Comparison of ENCODE assay signal across 19 cellular contexts in the genomic region with DNA sequence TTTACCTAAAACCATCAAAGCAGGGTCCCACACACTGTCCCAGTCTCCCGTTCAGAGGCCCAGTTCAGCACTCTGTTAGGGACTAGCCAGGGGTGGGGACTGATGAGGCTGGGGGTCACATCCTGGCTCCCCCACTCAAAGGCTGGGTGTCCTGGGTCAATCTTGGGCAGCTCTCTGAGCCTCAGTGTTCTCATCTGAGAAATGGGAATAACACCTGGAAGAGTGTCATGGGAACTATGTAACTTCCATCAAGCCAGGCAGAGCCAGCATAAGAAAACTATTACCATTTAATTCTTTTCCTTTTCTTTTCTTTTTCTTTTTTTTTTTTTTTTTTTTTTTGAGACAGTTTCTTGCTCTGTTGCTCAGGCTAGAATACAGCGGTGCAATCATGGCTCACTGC. TPM values are rescaled to one million over a fixed set of nuclear protein-coding genes. Genes with fewer than 3 reads are reported as not detected.
DNase-seq lines count a peak whose midpoint lies in the region; ATAC-seq and TF ChIP-seq lines count a peak whose summit lies in the region.
"Had no signal": no experiment of that assay in that cellular context is flagged by ENCODE, and none has a peak within 500 bp of the region (broad histone marks: within the 10 kb centered on the region; RNA-seq: fewer than 3 reads in every experiment).

No MANE protein-coding gene starts in this region.

- POLR2A ChIA-PET in AG04450 (lab: Yijun Ruan, JAX) = interaction anchor here (1.0 to 1.2 kb wide), 2 partner anchors 59 to 68 kb away, joined by 4 to 5 read pairs; a partner anchor contains a TSS
- POLR2A ChIA-PET in IMR-90 (lab: Charles Lee; ENCODE audit: unreplicated experiment) = interaction anchor here (0.7 kb wide), 1 partner anchor 56 kb away, joined by 7 read pairs; no protein-coding TSS in a partner anchor
- POLR2A ChIA-PET in GM10248 (lab: Yijun Ruan, JAX) = no interaction called here

- no peak for ATAC-seq in IMR-90 (ENCODE audit: low read depth)
- ATAC-seq in HG02970 (IDR thresholded peaks at IDR 0.05; ENCODE audit: low FRiP score, unreplicated experiment) = no peak
- ATAC-seq: activated CD4-positive, CD25-positive, alpha-beta regulatory T cell treated with anti-CD3 and anti-CD28 coated beads, Interleukin-2, amount 50 U/mL, for 24 hours; stimulated activated naive CD8-positive, alpha-beta T cell treated with anti-CD3 and anti-CD28 coated beads, Interleukin-15, Interleukin-2, amounts not matched to agents 100 U/mL and 50 U/mL, for 24 hours had no signal

- H4K5ac ChIP-seq in IMR-90 (ENCODE audit: low read depth, low read length) = peak overlapping the region; percentile 76

- H3K4me3 Mint-ChIP-seq in osteocyte (ENCODE audit: unreplicated experiment) = no peak overlapping the region
- H3K4me3 Mint-ChIP-seq: central memory CD8-positive, alpha-beta T cell; endodermal cell; mesothelial cell of epicardium had no signal

- H2BK120ac ChIP-seq in IMR-90 (ENCODE audit: low read depth, low read length) = peak overlapping the region; percentile 91

- TF ChIP-seq POLR2A in IMR-90 (IDR thresholded peaks at IDR 0.05; ENCODE audit: low read depth, low read length) = no peak

- H3K79me2 ChIP-seq in fibroblast of lung (ENCODE audit: control insufficient read depth, insufficient read depth, low read length) = peaks cover 12% of the 10 kb centered on the region

- BruUV-seq in IMR-90 (replicated peaks; lab: Mats Ljungman, UMichigan) = no TSS peak

- TF ChIP-seq RAD21 in IMR-90 (IDR thresholded peaks at IDR 0.05; ENCODE audit: low read length) = no peak

- peak overlapping the region; percentile 72 for H3K27ac Mint-ChIP-seq in osteocyte (ENCODE audit: unreplicated experiment)
- H3K27ac Mint-ChIP-seq: mesothelial cell of epicardium had no signal

- H3K27me3 Mint-ChIP-seq in osteocyte (ENCODE audit: unreplicated experiment) = no peaks in the 10 kb centered on the region
- H3K27me3 Mint-ChIP-seq: central memory CD8-positive, alpha-beta T cell had no signal

- H4K91ac ChIP-seq in IMR-90 (ENCODE audit: insufficient read depth, low read depth, low read length) = peak overlapping the region; percentile 98

- H2AK5ac ChIP-seq in IMR-90 (ENCODE audit: low read depth, low read length) = peak overlapping the region; percentile 95

- dilution Hi-C loops in IMR-90 (cut with HindIII; ENCODE audit: low sequenced_read_pairs, unreplicated experiment) = no loop called here

- DNase-seq in AG04450 (ENCODE audit: low read depth, low spot score) (no peak), IMR-90 (no peak), fibroblast of lung (ENCODE audit: low read depth in 2 of 2) (no peak), osteocyte (ENCODE audit: extremely low spot score, unreplicated experiment) (no peak), GM10248 (ENCODE audit: extremely low spot score) (no peak), NCI-H2081 (lab: John Stamatoyannopoulos, UW) (no peak), UCSD-AML1 (lab: John Stamatoyannopoulos, UW; ENCODE audit: unreplicated experiment) (no peak)
- DNase-seq: endodermal cell; HCEC 1CT; NCI-H1417 treated with DMSO at 0.1 percent for 48 hours; NCI-H2171 treated with DMSO at 0.1 percent for 48 hours; retina; SJCRH30; stimulated activated naive CD8-positive, alpha-beta T cell treated with anti-CD3 and anti-CD28 coated beads, Interleukin-15, Interleukin-2, amounts not matched to agents 100 U/mL and 50 U/mL, for 24 hours had no signal

- H2AK9ac ChIP-seq in IMR-90 (replicated peaks; ENCODE audit: low read depth, low read length, poor library complexity) = peak overlapping the region; percentile 31

- H3K36me3 Mint-ChIP-seq in osteocyte (ENCODE audit: unreplicated experiment) = no peaks in the 10 kb centered on the region
- H3K36me3 Mint-ChIP-seq: mesothelial cell of epicardium had no signal

- H3K18ac ChIP-seq in IMR-90 (ENCODE audit: low read depth, low read length) = peak overlapping the region; percentile 54

- H4K20me1 ChIP-seq in IMR-90 (ENCODE audit: insufficient read depth, low read length) (no peaks in the 10 kb centered on the region), fibroblast of lung (ENCODE audit: control insufficient read depth, extremely low read depth, insufficient read depth, low read length) (no peaks in the 10 kb centered on the region)

- TF ChIP-seq CTCF in AG04450 (IDR thresholded peaks at IDR 0.05; ENCODE audit: low read depth, low read length) (no peak), IMR-90 (conservative IDR thresholded peaks at IDR 0.05; ENCODE audit: low read depth, low read length) (no peak), fibroblast of lung (conservative IDR thresholded peaks at IDR 0.05 in 1 of 2, IDR thresholded peaks at IDR 0.05 in 1 of 2; ENCODE audit: low read depth in 1 of 2, low read length in 2 of 2) (no peak), osteocyte (IDR thresholded peaks at IDR 0.05) (no peak), GM10248 (IDR thresholded peaks at IDR 0.05; ENCODE audit: control extremely low read depth, extremely low read depth, low read depth, missing control alignments) (no peak)

- H3K9me1 ChIP-seq in IMR-90 (ENCODE audit: insufficient read depth, low read length) = peaks cover 38% of the 10 kb centered on the region

- H3K27ac ChIP-seq in AG04450 (ENCODE audit: low read depth, low read length) (peak overlapping the region; percentile 85), IMR-90 (ENCODE audit: insufficient read depth, low read length) (peak overlapping the region; percentile 23; the same call in 1 of the 2 replicates), fibroblast of lung (ENCODE audit: insufficient read depth, low read length) (peak overlapping the region; percentile 90)
- H3K27ac ChIP-seq: hepatocyte had no signal

- peak overlapping the region; percentile 78 for H3K14ac ChIP-seq in IMR-90 (replicated peaks; ENCODE audit: low read depth, low read length)

- H3K9ac ChIP-seq in IMR-90 (ENCODE audit: low read depth, low read length) (0 out of 2 replicates have a peak overlapping the region, but pooled peaks have one; percentile 6), fibroblast of lung (ENCODE audit: insufficient read depth, low read length) (no peak overlapping the region)

- H3K27me3 ChIP-seq in AG04450 (ENCODE audit: control insufficient read depth, insufficient read depth, low read length) = no peaks in the 10 kb centered on the region
- no peaks in the 10 kb centered on the region for H3K27me3 ChIP-seq in IMR-90 (ENCODE audit: control insufficient read depth, insufficient read depth, low read length)
- no peaks in the 10 kb centered on the region for H3K27me3 ChIP-seq in fibroblast of lung (ENCODE audit: control insufficient read depth, insufficient read depth, low read length)
- H3K27me3 ChIP-seq: hepatocyte, SJCRH30 had no signal

- H2BK5ac ChIP-seq in IMR-90 (ENCODE audit: low read depth, low read length, poor library complexity, severe bottlenecking) = peak overlapping the region; percentile 88

- no CpG with 5 or more reads among the region's 2 CpGs for WGBS in IMR-90 (ENCODE audit: extremely low coverage in 2 of 2, insufficient read length in 1 of 2), 2 experiments

- in situ Hi-C loops in IMR-90 (cut with MboI; ENCODE audit: low sequenced_read_pairs) = no loop called here

- CTCF ChIA-PET in AG04450 (lab: Charles Lee) = interaction anchor here (0.8 kb wide), 1 partner anchor 39 kb away, joined by 3 read pairs; no protein-coding TSS in a partner anchor
- CTCF ChIA-PET in IMR-90 (lab: Yijun Ruan, JAX) = no interaction called here
- CTCF ChIA-PET in GM10248 (lab: Yijun Ruan, JAX) = interaction anchor here (1.1 to 1.6 kb wide), 2 partner anchors 11 to 30 kb away, joined by 3 read pairs; no protein-coding TSS in a partner anchor

- H2BK20ac ChIP-seq in IMR-90 (ENCODE audit: low read depth, low read length) = peak overlapping the region; percentile 90

- peak overlapping the region; percentile 87 for H2BK15ac ChIP-seq in IMR-90 (ENCODE audit: low read depth, low read length)

- H3K4me2 ChIP-seq in IMR-90 (ENCODE audit: low read depth, low read length) (no peak overlapping the region), fibroblast of lung (ENCODE audit: extremely low read depth, insufficient read depth, low read length) (no peak overlapping the region)
- H3K4me2 ChIP-seq: hepatocyte had no signal

- no peaks in the 10 kb centered on the region for H3K9me3 ChIP-seq in AG04450 (ENCODE audit: control insufficient read depth, insufficient read depth, low read length)
- no peaks in the 10 kb centered on the region for H3K9me3 ChIP-seq in IMR-90 (ENCODE audit: control insufficient read depth, insufficient read depth, low read length)
- H3K9me3 ChIP-seq in fibroblast of lung (ENCODE audit: control insufficient read depth, insufficient read depth, low read depth, low read length) = no peaks in the 10 kb centered on the region
- H3K9me3 ChIP-seq: SJCRH30 had no signal

- intact Hi-C loops in IMR-90 (cut with micrococcal nuclease) = no loop called here

- H3K56ac ChIP-seq in IMR-90 (ENCODE audit: extremely low read depth, insufficient read depth, low read length) = peak overlapping the region; percentile 71; the same call in 1 of the 2 replicates

- peaks cover 41 to 75% of the 10 kb centered on the region in 2 experiments for H3K79me1 ChIP-seq in IMR-90 (ENCODE audit: low read depth in 1 of 2, low read length in 2 of 2)

- no peaks in the 10 kb centered on the region for H3K9me3 Mint-ChIP-seq in osteocyte (ENCODE audit: unreplicated experiment)
- H3K9me3 Mint-ChIP-seq: central memory CD8-positive, alpha-beta T cell; endodermal cell; mesothelial cell of epicardium had no signal

- H3K4me3 ChIP-seq in AG04450 (ENCODE audit: low read depth, low read length) = no peak overlapping the region
- H3K4me3 ChIP-seq in IMR-90 (ENCODE audit: insufficient read depth, low read depth, low read length) = no peak overlapping the region
- no peak overlapping the region for H3K4me3 ChIP-seq in fibroblast of lung (replicated peaks in 1 of 4; ENCODE audit: control extremely low read depth in 1 of 4, insufficient read depth in 1 of 4, low read depth in 3 of 4, low read length in 4 of 4)
- H3K4me3 ChIP-seq: hepatocyte, SJCRH30 had no signal

- peaks cover 23% of the 10 kb centered on the region for H3K4me1 ChIP-seq in IMR-90 (ENCODE audit: control insufficient read depth, insufficient read depth, low read length)
- H3K4me1 ChIP-seq in fibroblast of lung (ENCODE audit: control insufficient read depth, extremely low read depth, insufficient read depth, low read length) = peaks cover 19% of the 10 kb centered on the region

- H3K36me3 ChIP-seq in IMR-90 (ENCODE audit: control insufficient read depth, insufficient read depth, low read length) = no peaks in the 10 kb centered on the region
- H3K36me3 ChIP-seq in fibroblast of lung (ENCODE audit: control insufficient read depth, insufficient read depth, low read length) = no peaks in the 10 kb centered on the region
- H3K36me3 ChIP-seq: SJCRH30 had no signal

- peak overlapping the region; percentile 77 to 93; a peak in 3 of 4 replicates for H4K8ac ChIP-seq in IMR-90 (ENCODE audit: low read depth in 2 of 2, low read length in 2 of 2)

- H3K4me1 Mint-ChIP-seq in osteocyte (ENCODE audit: unreplicated experiment) = peaks cover 36% of the 10 kb centered on the region

- H3K23ac ChIP-seq in IMR-90 (ENCODE audit: low read depth, low read length) = peak overlapping the region; percentile 72; the same call in 1 of the 2 replicates

- peak overlapping the region; percentile 12 for H2AFZ ChIP-seq in IMR-90 (replicated peaks; ENCODE audit: low read length, poor library complexity)
- no peak overlapping the region for H2AFZ ChIP-seq in fibroblast of lung (ENCODE audit: low read length)
- H2AFZ ChIP-seq: hepatocyte had no signal

- H3K4ac ChIP-seq in IMR-90 (ENCODE audit: low read depth, low read length) = peak overlapping the region; percentile 97

RNA-seq across cellular contexts. Expression of a gene that starts 38.4 kb away (rescaled TPM):
- polyA plus RNA-seq in AG04450 (2011; rRNA removed) = 33.6 and 39.3 TPM in 2 replicates
- polyA minus RNA-seq in AG04450 (2011; rRNA and poly(A)+ RNA removed) = 24.5 and 39.8 TPM in 2 replicates
- total RNA-seq in IMR-90 (2012; rRNA removed) = 41.7 and 42.5 TPM in 2 replicates
- polyA plus RNA-seq in IMR-90 (2012; rRNA removed) = 63.6 and 81.1 TPM in 2 replicates
- polyA plus RNA-seq in IMR-90 (2012; cell fraction: cytosol; rRNA removed) = 84.8 and 101 TPM in 2 replicates
- 50.0 and 85.2 TPM in 2 replicates for polyA plus RNA-seq in IMR-90 (2012; cell fraction: nucleus; rRNA removed; ENCODE audit: low replicate concordance)
- total RNA-seq in fibroblast of lung = 17.7 and 35.0 TPM in 2 replicates
- polyA plus RNA-seq in fibroblast of lung = 26.1 and 32.5 TPM in 2 replicates
- 22.2 and 24.2 TPM in 2 replicates for polyA plus RNA-seq in fibroblast of lung (2012)
- polyA minus RNA-seq in fibroblast of lung (ENCODE audit: low replicate concordance) = 51.5 and 51.6 TPM in 2 replicates
- 16.3 and 19.0 TPM in 2 replicates for total RNA-seq in osteocyte

RNA-seq across cellular contexts. Expression of a gene that starts 39.3 kb away (rescaled TPM):
- polyA plus RNA-seq in AG04450 (2011; rRNA removed) = 30.6 and 34.8 TPM in 2 replicates
- 37.7 and 44.5 TPM in 2 replicates for polyA minus RNA-seq in AG04450 (2011; rRNA and poly(A)+ RNA removed)
- 37.5 and 43.2 TPM in 2 replicates for total RNA-seq in IMR-90 (2012; rRNA removed)
- polyA plus RNA-seq in IMR-90 (2012; rRNA removed) = 22.5 and 23.6 TPM in 2 replicates
- 16.0 and 16.7 TPM in 2 replicates for polyA plus RNA-seq in IMR-90 (2012; cell fraction: cytosol; rRNA removed)
- 35.1 and 48.4 TPM in 2 replicates for polyA plus RNA-seq in IMR-90 (2012; cell fraction: nucleus; rRNA removed; ENCODE audit: low replicate concordance)
- total RNA-seq in fibroblast of lung = 40.3 TPM in 2 replicates
- polyA plus RNA-seq in fibroblast of lung = 24.2 and 31.1 TPM in 2 replicates
- 21.8 and 31.0 TPM in 2 replicates for polyA plus RNA-seq in fibroblast of lung (2012)
- polyA minus RNA-seq in fibroblast of lung (ENCODE audit: low replicate concordance) = 19.5 and 59.6 TPM in 2 replicates
- 32.1 and 39.0 TPM in 2 replicates for total RNA-seq in osteocyte

Comparison
In these comparisons a context has a peak if more than half of its experiments do, and no peak if none do; other contexts are left out.
1. H3K27ac ChIP-seq: peak in every context shown above with its lines; median percentile 90 in fibroblast of lung; 85 in AG04450; 23 in IMR-90.